In genomic region chr7:78752554-78752953, GRCh38 we compare ENCODE assay signal across 22 cellular contexts.
"Had no signal": no experiment of that assay in that cellular context is flagged by ENCODE, and none has a peak within 500 bp of the region (broad histone marks: within the 10 kb centered on the region; RNA-seq: fewer than 3 reads in every experiment).

No MANE protein-coding gene starts in this region.

- DNase-seq: stimulated activated CD4-positive, alpha-beta T cell treated with anti-CD3 and anti-CD28 coated beads, Interleukin-2, amount 100 ng/mL, for 48 hours; stimulated activated CD4-positive, alpha-beta T cell treated with anti-CD3 and anti-CD28 coated beads, Interleukin-4, amount 100 ng/mL, for 1 hour; stimulated activated CD4-positive, alpha-beta T cell treated with anti-CD3 and anti-CD28 coated beads, Interleukin-4, amount 100 ng/mL, for 24 hours; stimulated activated CD4-positive, alpha-beta T cell treated with anti-CD3 and anti-CD28 coated beads, Interleukin-4, amount 100 ng/mL, for 4 hours; stimulated activated CD8-positive, alpha-beta memory T cell treated with anti-CD3 and anti-CD28 coated beads, Interleukin-4, amount 100 ng/mL, for 48 hours; stimulated activated naive B cell treated with anti-CD40 and anti-IgM and Interleukin-4, amounts not matched to agents 10 μg/mL and 1 μg/mL and 100 μg/mL, for 72 hours; stimulated activated naive CD4-positive, alpha-beta T cell; stimulated activated naive CD4-positive, alpha-beta T cell treated with Interleukin-2 at 50 U/mL for 16 hours; stimulated activated naive CD8-positive, alpha-beta T cell treated with anti-CD3 and anti-CD28 coated beads, Interleukin-15, amount 100 ng/mL, for 72 hours; stimulated activated naive CD8-positive, alpha-beta T cell treated with anti-CD3 and anti-CD28 coated beads, Interleukin-15, Interleukin-2, amounts not matched to agents 100 U/mL and 50 U/mL, for 24 hours; stomach; substantia nigra; testis; thyroid gland; tibial artery; transverse colon; trophoblast cell; upper lobe of left lung; upper lobe of right lung; uterus had no signal

- ATAC-seq: stimulated activated effector memory CD8-positive, alpha-beta T cell treated with anti-CD3 and anti-CD28 coated beads, Interleukin-12 subunit alpha, Interleukin-12 subunit beta, amount 100 ng/mL, for 72 hours; stimulated activated memory B cell treated with anti-CD40 and anti-IgM and Interleukin-4, amounts not matched to agents 10 μg/mL and 1 μg/mL and 100 μg/mL, for 72 hours; stimulated activated naive B cell treated with anti-CD40 and anti-IgM and Interleukin-4, amounts not matched to agents 10 μg/mL and 1 μg/mL and 100 μg/mL, for 72 hours; stimulated activated naive CD8-positive, alpha-beta T cell treated with anti-CD3 and anti-CD28 coated beads, Interleukin-15, amount 100 ng/mL, for 72 hours; stimulated activated naive CD8-positive, alpha-beta T cell treated with anti-CD3 and anti-CD28 coated beads, Interleukin-15, Interleukin-2, amounts not matched to agents 100 U/mL and 50 U/mL, for 24 hours; upper lobe of right lung had no signal
